Comparison of ENCODE assay signal across 8 cellular contexts in genomic region chr4:83034630-83035494, GRCh38. TPM values are rescaled to one million over a fixed set of nuclear protein-coding genes. Genes with fewer than 3 reads are reported as not detected.
DNase-seq lines count a peak whose midpoint lies in the region; ATAC-seq and TF ChIP-seq lines count a peak whose summit lies in the region.

Gene COPS4, plus strand, starts transcription at chr4:83035183. Its CDS starts 42 bp downstream, at chr4:83035225.

- intact Hi-C loops in PC-3 (cut with micrococcal nuclease) = loop anchor here (1.0 to 10.0 kb wide), 2 partner anchors 22 to 660 kb away; partner anchors contain the start of gene HNRNPD

- peaks cover 48% of the 10 kb centered on the region for H3K79me2 ChIP-seq in PC-3 (ENCODE audit: low read length)

- H3K36me3 ChIP-seq in PC-3 (ENCODE audit: low read depth, low read length) = no peaks in the 10 kb centered on the region

- H3F3A ChIP-seq in PC-3 (ENCODE audit: low read length, unreplicated experiment) = no peaks in the 10 kb centered on the region

- peak within 1 kb of the TSS; percentile 93 for H3K4me3 ChIP-seq in Jurkat, Clone E6-1 (ENCODE audit: low read length)
- H3K4me3 ChIP-seq in PC-3 (ENCODE audit: low read length) (peak within 1 kb of the TSS; percentile 98), epithelial cell of esophagus (ENCODE audit: low read length) (peak within 1 kb of the TSS; percentile 84), mononuclear cell (ENCODE audit: low read length) (peak within 1 kb of the TSS; percentile 70)

- POLR2A ChIA-PET in PC-3 (lab: Charles Lee; ENCODE audit: unreplicated experiment) = interaction anchor here (0.5 to 1.2 kb wide), 7 partner anchors 21 to 415 kb away, joined by 3 to 19 read pairs (median 8); partner anchors contain the start of gene LIN54

- peaks cover 19% of the 10 kb centered on the region for H3K4me1 ChIP-seq in PC-3 (ENCODE audit: insufficient read depth, low read length)
- H3K4me1 ChIP-seq in mononuclear cell (ENCODE audit: insufficient read depth, low read length) = peaks cover 19% of the 10 kb centered on the region

- BruUV-seq in PC-3 (replicated peaks; lab: Mats Ljungman, UMichigan) = no TSS peak

- ATAC-seq in GM21619 (IDR thresholded peaks at IDR 0.05; ENCODE audit: unreplicated experiment) (peak; percentile 98), PC-3 (peak; percentile 97)

- H3K9me2 ChIP-seq in PC-3 (replicated peaks; ENCODE audit: low read length) = no peaks in the 10 kb centered on the region

- peak within 1 kb of the TSS; percentile 82 for H3K27ac ChIP-seq in PC-3 (ENCODE audit: low read length)

- H3K9me3 ChIP-seq in PC-3 (ENCODE audit: low read length) (no peaks in the 10 kb centered on the region), mononuclear cell (ENCODE audit: low read depth, low read length) (no peaks in the 10 kb centered on the region)

- peak within 1 kb of the TSS; percentile 87 for H3K9ac ChIP-seq in PC-3 (ENCODE audit: low read length)

- peak within 1 kb of the TSS; percentile 93 for H2AFZ ChIP-seq in PC-3 (ENCODE audit: low read length)

- H4K20me1 ChIP-seq in PC-3 (ENCODE audit: low read length) = no peaks in the 10 kb centered on the region

- no peak for TF ChIP-seq CTCF in PC-3 (conservative IDR thresholded peaks at IDR 0.05; ENCODE audit: low read depth, low read length)
- TF ChIP-seq CTCF in epithelial cell of esophagus (IDR thresholded peaks at IDR 0.05; ENCODE audit: insufficient read depth, low read depth, low read length, missing control alignments) = peak; percentile 49

- H3K27me3 ChIP-seq in PC-3 (ENCODE audit: low read length) (no peaks in the 10 kb centered on the region), mononuclear cell (ENCODE audit: insufficient read depth, low read length) (no peaks in the 10 kb centered on the region)

- CTCF ChIA-PET in PC-3 (lab: Charles Lee) = interaction anchor here (0.6 to 1.1 kb wide), 3 partner anchors 24 to 572 kb away, joined by 3 to 5 read pairs (median 3); no protein-coding TSS in a partner anchor

- peak within 1 kb of the TSS; percentile 82 for H3K4me2 ChIP-seq in PC-3 (ENCODE audit: low read length)

- DNase-seq in DMS153 treated with DMSO at 0.1 percent for 48 hours (lab: John Stamatoyannopoulos, UW; ENCODE audit: unreplicated experiment) (peak; percentile 98), PC-3 (peak; percentile 98), activated T-cell treated with anti-CD3 and anti-CD28 coated beads for 48 hours (ENCODE audit: low read depth) (peak; percentile 91), epithelial cell of esophagus (ENCODE audit: low read depth) (peak; percentile 100)
- DNase-seq in Jurkat, Clone E6-1 (ENCODE audit: low read depth, low spot score) = peak; percentile 100
- DNase-seq in stimulated activated CD8-positive, alpha-beta memory T cell treated with anti-CD3 and anti-CD28 coated beads, Interleukin-4, amount 100 ng/mL, for 1 hour (ENCODE audit: low read depth in 2 of 2, low spot score in 1 of 2) = peak; percentile 81 to 91

RNA-seq across cellular contexts. Expression of gene COPS4, which starts in this region (rescaled TPM):
- polyA plus RNA-seq in Jurkat, Clone E6-1 (2012; ENCODE audit: insufficient read depth, insufficient read length) = 87.6 TPM
- total RNA-seq in PC-3 (2014; rRNA removed) (49.5 and 58.3 TPM in 2 replicates), mononuclear cell (93.3 TPM)

Comparison
In these comparisons a context has a peak if more than half of its experiments do, and no peak if none do; other contexts are left out.
1. Peak in every context shown above with its lines: DNase-seq, ATAC-seq, H3K4me3 ChIP-seq and H3K27ac ChIP-seq.